Comparison of ENCODE assay signal across 9 cellular contexts in genomic region chr13:51223284-51224270, GRCh38. TPM values are rescaled to one million over a fixed set of nuclear protein-coding genes. Genes with fewer than 3 reads are reported as not detected.
A peak's percentile ranks its signal among the peaks of the same experiment; 100 is the strongest.
DNase-seq lines count a peak whose midpoint lies in the region; ATAC-seq, FAIRE-seq and TF ChIP-seq lines count a peak whose summit lies in the region.
"Had no signal": no experiment of that assay in that cellular context is flagged by ENCODE, and none has a peak within 500 bp of the region (broad histone marks: within the 10 kb centered on the region; RNA-seq: fewer than 3 reads in every experiment).

No MANE protein-coding gene starts in this region.

- TF ChIP-seq POLR2A in A549 (IDR thresholded peaks at IDR 0.05; ENCODE audit: low read length) (no peak), endothelial cell of umbilical vein (IDR thresholded peaks at IDR 0.05; ENCODE audit: low read depth, low read length) (no peak)

- BruUV-seq in endothelial cell of umbilical vein (replicated peaks; lab: Mats Ljungman, UMichigan) = TSS peak; percentile 40

- H4K20me1 ChIP-seq in endothelial cell of umbilical vein (replicated peaks; ENCODE audit: control insufficient read depth, extremely low read depth, insufficient read depth, low read length) = no peaks in the 10 kb centered on the region

- no peak for TF ChIP-seq EP300 in A549 (IDR thresholded peaks at IDR 0.05)

- peaks cover 35% of the 10 kb centered on the region for H3K36me3 ChIP-seq in HUES64 (ENCODE audit: insufficient read depth, low read length)
- no peaks in the 10 kb centered on the region for H3K36me3 ChIP-seq in endothelial cell of umbilical vein (ENCODE audit: control insufficient read depth in 2 of 2, extremely low read depth in 1 of 2, insufficient read depth in 2 of 2, low read length in 2 of 2)

- ATAC-seq in A549 (no peak), HG03095 (IDR thresholded peaks at IDR 0.05; ENCODE audit: unreplicated experiment) (no peak)

- H3K79me2 ChIP-seq in endothelial cell of umbilical vein (ENCODE audit: control insufficient read depth, insufficient read depth, low read length) = no peaks in the 10 kb centered on the region

- POLR2A ChIA-PET in A549 (lab: Yijun Ruan, JAX) = no interaction called here
- POLR2A ChIA-PET in endothelial cell of umbilical vein (lab: Charles Lee) = no interaction called here

- H3K27ac ChIP-seq in A549 = no peak overlapping the region
- H3K27ac ChIP-seq in HUES64 (ENCODE audit: low read depth, low read length) = peak overlapping the region; percentile 23; the same call in 1 of the 2 replicates
- H3K27ac ChIP-seq in endothelial cell of umbilical vein (ENCODE audit: insufficient read depth, low read depth, low read length) = no peak overlapping the region

- H2AFZ ChIP-seq in endothelial cell of umbilical vein (ENCODE audit: low read depth, low read length) = peak overlapping the region; percentile 64

- H3K27ac Mint-ChIP-seq in nephron = peak overlapping the region in 1 of 3 experiments; percentile 40

- H3K9ac ChIP-seq in HUES64 (ENCODE audit: low read depth, low read length) (peak overlapping the region; percentile 76), endothelial cell of umbilical vein (replicated peaks; ENCODE audit: extremely low read depth, insufficient read depth, low read length) (peak overlapping the region; percentile 10)

- H3K27me3 ChIP-seq in HUES64 (ENCODE audit: insufficient read depth, low read length) = peaks cover 14% of the 10 kb centered on the region
- no peaks in the 10 kb centered on the region for H3K27me3 ChIP-seq in endothelial cell of umbilical vein (ENCODE audit: control insufficient read depth in 2 of 2, insufficient read depth in 2 of 2, low read length in 2 of 2)

- no peaks in the 10 kb centered on the region for H3K36me3 Mint-ChIP-seq in nephron (ENCODE audit: low read depth)

- H3K4me3 Mint-ChIP-seq in nephron = peak overlapping the region; percentile 75 to 89 (median 85)

- H3K4me1 Mint-ChIP-seq in nephron = peaks cover 11% of the 10 kb centered on the region

- FAIRE-seq in A549 (lab: Jason Lieb, UNC) (no peak), endothelial cell of umbilical vein (lab: Jason Lieb, UNC) (no peak)

- CTCF ChIA-PET in A549 (lab: Yijun Ruan, JAX) = interaction anchor here (0.7 to 3.9 kb wide), 8 partner anchors 9 to 574 kb away, joined by 3 to 20 read pairs (median 4); no protein-coding TSS in a partner anchor
- CTCF ChIA-PET in endothelial cell of umbilical vein (lab: Charles Lee) = interaction anchor here (0.6 to 3.8 kb wide), 12 partner anchors 12 to 574 kb away, joined by 3 to 57 read pairs (median 5); no protein-coding TSS in a partner anchor

- intact Hi-C loops in endothelial cell of umbilical vein (cut with micrococcal nuclease) = loop anchor here (2.0 to 10.0 kb wide), 5 partner anchors 75 to 571 kb away; partner anchors contain the start of genes INTS6 and WDFY2

- H3K4me1 ChIP-seq in A549 = no peaks in the 10 kb centered on the region
- H3K4me1 ChIP-seq in HUES64 (ENCODE audit: insufficient read depth, low read length) = peaks cover 44% of the 10 kb centered on the region
- H3K4me1 ChIP-seq in endothelial cell of umbilical vein (ENCODE audit: control insufficient read depth, extremely low read depth, insufficient read depth, low read length) = peaks cover 7% of the 10 kb centered on the region

- TF ChIP-seq CTCF in A549 (IDR thresholded peaks at IDR 0.05) (no peak), endothelial cell of umbilical vein (IDR thresholded peaks at IDR 0.05; ENCODE audit: extremely low read depth in 1 of 2, insufficient read depth in 1 of 2, low read depth in 1 of 2, low read length in 2 of 2) (no peak), nephron (IDR thresholded peaks at IDR 0.05; ENCODE audit: unreplicated experiment in 3 of 3) (no peak)

- dilution Hi-C loops in endothelial cell of umbilical vein (cut with MboI; ENCODE audit: extremely low pct_ligation_motif_present, low sequenced_read_pairs) = no loop called here

- H3K4me2 ChIP-seq in A549 (peak overlapping the region; percentile 93; the same call in 1 of the 3 replicates), endothelial cell of umbilical vein (ENCODE audit: insufficient read depth, low read length) (peak overlapping the region; percentile 60)

- 86% methylated on average over 16 of the region's 19 CpGs for WGBS in A549 (ENCODE audit: missing lambda C conversion rate)
- WGBS in HUES64 = 22% methylated on average over 19 of the region's 19 CpGs

- H3K27me3 Mint-ChIP-seq in nephron (ENCODE audit: low read depth) = peaks cover 68% of the 10 kb centered on the region

- H3K9me1 ChIP-seq in endothelial cell of umbilical vein (replicated peaks; ENCODE audit: control insufficient read depth, extremely low read depth, insufficient read depth, low read length) = no peaks in the 10 kb centered on the region

- no peak for DNase-seq in A549 (ENCODE audit: low read depth in 1 of 2, low spot score in 1 of 2)
- peak; percentile 18 for DNase-seq in endothelial cell of umbilical vein (ENCODE audit: low read depth, low spot score)
- DNase-seq in cerebellar nuclear complex (lab: John Stamatoyannopoulos, UW) = no peak
- DNase-seq in stimulated activated CD4-positive, alpha-beta T cell treated with anti-CD3 and anti-CD28 coated beads, Interleukin-4, amount 100 ng/mL, for 24 hours = no peak
- no peak for DNase-seq in SHP77 treated with DMSO at 0.1 percent for 48 hours (lab: John Stamatoyannopoulos, UW)
- DNase-seq: NCI-H1436 treated with DMSO at 0.1 percent for 48 hours had no signal

- no peak for TF ChIP-seq RAD21 in A549 (conservative IDR thresholded peaks at IDR 0.05 in 1 of 2, IDR thresholded peaks at IDR 0.05 in 1 of 2)

- H3K9me3 ChIP-seq in A549 (no peaks in the 10 kb centered on the region), HUES64 (ENCODE audit: insufficient read depth, low read depth, low read length) (no peaks in the 10 kb centered on the region), endothelial cell of umbilical vein (replicated peaks; ENCODE audit: control insufficient read depth, insufficient read depth, low read length) (no peaks in the 10 kb centered on the region)

- H3K4me3 ChIP-seq in A549 = 0 out of 3 replicates have a peak overlapping the region, but pooled peaks have one; percentile 78
- H3K4me3 ChIP-seq in HUES64 (ENCODE audit: low read length) = peak overlapping the region; percentile 77
- H3K4me3 ChIP-seq in endothelial cell of umbilical vein (replicated peaks in 1 of 3; ENCODE audit: insufficient read depth in 1 of 3, low read depth in 1 of 3, low read length in 3 of 3) = peak overlapping the region; percentile 29 to 64 (median 46)

- no peaks in the 10 kb centered on the region for H3K9me3 Mint-ChIP-seq in nephron

TF ChIP-seq in A549, 52 proteins besides CTCF, POLR2A, EP300 and RAD21 (continues in another document):
- no peak for TF ChIP-seq HES2 (IDR thresholded peaks at IDR 0.05)
- no peak for TF ChIP-seq ELK1 (IDR thresholded peaks at IDR 0.05; ENCODE audit: low read depth, low read length)
- no peak for TF ChIP-seq HEYL (CRISPR knock-in tag; IDR thresholded peaks at IDR 0.05)
- no peak for TF ChIP-seq JUN (IDR thresholded peaks at IDR 0.05)
- no peak for TF ChIP-seq NR3C1 (IDR thresholded peaks at IDR 0.05)

TF ChIP-seq in endothelial cell of umbilical vein, 7 proteins besides CTCF, POLR2A, EP300 and RAD21:
- TF ChIP-seq JUN (IDR thresholded peaks at IDR 0.05; ENCODE audit: borderline replicate concordance, insufficient read depth, insufficient read length, low read depth) = no peak
- no peak for TF ChIP-seq GATA2 (IDR thresholded peaks at IDR 0.05; ENCODE audit: insufficient read depth, insufficient read length, low read depth, low read length)
- no peak for TF ChIP-seq FOS (IDR thresholded peaks at IDR 0.05; ENCODE audit: borderline replicate concordance, insufficient read depth, low read length)
- TF ChIP-seq EZH2 (IDR thresholded peaks at IDR 0.05; ENCODE audit: borderline replicate concordance, low read depth, low read length, severe bottlenecking) = no peak
- TF ChIP-seq MYC (IDR thresholded peaks at IDR 0.05; ENCODE audit: low read depth, low read length) = no peak
- TF ChIP-seq MAX (IDR thresholded peaks at IDR 0.05; ENCODE audit: insufficient read depth, insufficient read length) = no peak
- TF ChIP-seq POLR2AphosphoS5 (IDR thresholded peaks at IDR 0.05; ENCODE audit: insufficient read depth, low read depth, low read length) = no peak
TF ChIP-seq in endothelial cell of umbilical vein: peak in this region for 0.

RNA-seq across cellular contexts. Expression of gene FAM124A, which starts 1.4 kb away (rescaled TPM):
- polyA plus RNA-seq in A549 (2011; rRNA removed) (1.5 and 1.6 TPM in 2 replicates), A549 (2017; fragmentation: RNase III; extraction: RNeasy Plus Mini Kit Qiagen cat#74134 plus additional on column Dnase treatment) (1.4 to 1.6 TPM (median 1.5 TPM) in 3 replicates), endothelial cell of umbilical vein (3.8 and 5.2 TPM in 2 replicates)
- polyA plus RNA-seq in A549 (2012; cell fraction: cytosol; rRNA removed) = 1.3 and 2.0 TPM in 2 replicates
- 1.3 and 1.4 TPM in 2 replicates for polyA plus RNA-seq in A549 (2012; cell fraction: nucleus; rRNA removed)
- 1.7 and 2.0 TPM in 2 replicates for polyA minus RNA-seq in A549 (2011; rRNA and poly(A)+ RNA removed)
- 27.6 TPM for polyA plus RNA-seq in HUES64 (2013, experiment 1 of 2)
- polyA plus RNA-seq in HUES64 (2013, experiment 2 of 2) = 23.3 TPM
- 7.4 and 9.9 TPM in 2 replicates for total RNA-seq in endothelial cell of umbilical vein
- polyA plus RNA-seq in endothelial cell of umbilical vein (2011; cell fraction: cytosol; rRNA removed) = 3.2 and 3.4 TPM in 2 replicates
- polyA plus RNA-seq in endothelial cell of umbilical vein (2011; cell fraction: nucleus; rRNA removed) = 2.4 and 3.0 TPM in 2 replicates
- polyA plus RNA-seq in endothelial cell of umbilical vein (2012) = 7.7 and 8.1 TPM in 2 replicates
- 3.4 and 4.3 TPM in 2 replicates for polyA minus RNA-seq in endothelial cell of umbilical vein
- polyA minus RNA-seq in endothelial cell of umbilical vein (2011; cell fraction: cytosol; rRNA and poly(A)+ RNA removed) = not detected
- 6.4 and 6.9 TPM in 2 replicates for polyA minus RNA-seq in endothelial cell of umbilical vein (2011; cell fraction: nucleus; rRNA and poly(A)+ RNA removed)
